ENCODE assay signal across 8 cellular contexts in genomic region chr11:64858467-64859401, GRCh38. TPM values are rescaled to one million over a fixed set of nuclear protein-coding genes. Genes with fewer than 3 reads are reported as not detected.
A peak's percentile ranks its signal among the peaks of the same experiment; 100 is the strongest.
DNase-seq lines count a peak whose midpoint lies in the region; ATAC-seq, FAIRE-seq and TF ChIP-seq lines count a peak whose summit lies in the region.

No MANE protein-coding gene starts in this region.

- peaks cover 59% of the 10 kb centered on the region for H3K36me3 Mint-ChIP-seq in central memory CD8-positive, alpha-beta T cell (ENCODE audit: insufficient read depth)
- peaks cover 13% of the 10 kb centered on the region for H3K36me3 Mint-ChIP-seq in endothelial cell (ENCODE audit: low read depth, unreplicated experiment)

- no peaks in the 10 kb centered on the region for H3K27me3 Mint-ChIP-seq in central memory CD8-positive, alpha-beta T cell
- H3K27me3 Mint-ChIP-seq in endothelial cell (ENCODE audit: unreplicated experiment): peaks cover 10% of the 10 kb centered on the region

- no peak for TF ChIP-seq CTCF in endothelial cell (IDR thresholded peaks at IDR 0.05; ENCODE audit: unreplicated experiment)

- ATAC-seq in GM19035 (IDR thresholded peaks at IDR 0.05; ENCODE audit: unreplicated experiment): peak; percentile 6
- peak; percentile 69 for ATAC-seq in central memory CD8-positive, alpha-beta T cell (replicated peaks; ENCODE audit: extremely low read depth, poor library complexity, severe bottlenecking)
- no peak for ATAC-seq in GM21515 (IDR thresholded peaks at IDR 0.05; ENCODE audit: unreplicated experiment)
- no peak for ATAC-seq in HG02763 (IDR thresholded peaks at IDR 0.05; ENCODE audit: unreplicated experiment)

- peaks cover 71% of the 10 kb centered on the region for H3K4me1 Mint-ChIP-seq in central memory CD8-positive, alpha-beta T cell
- H3K4me1 Mint-ChIP-seq in endothelial cell (ENCODE audit: unreplicated experiment): peaks cover 14% of the 10 kb centered on the region

- peak overlapping the region; percentile 82 for H3K4me3 Mint-ChIP-seq in central memory CD8-positive, alpha-beta T cell
- no peak overlapping the region for H3K4me3 Mint-ChIP-seq in endothelial cell (ENCODE audit: unreplicated experiment)

- no peak for FAIRE-seq in RCC 7860 (lab: Jason Lieb, UNC)

- H3K9me3 Mint-ChIP-seq in central memory CD8-positive, alpha-beta T cell: no peaks in the 10 kb centered on the region
- H3K9me3 Mint-ChIP-seq in endothelial cell (ENCODE audit: unreplicated experiment): no peaks in the 10 kb centered on the region

- DNase-seq in RCC 7860 (ENCODE audit: low spot score): peak; percentile 49
- peak in 1 of 2 donors; percentile 59 for DNase-seq in central memory CD8-positive, alpha-beta T cell (ENCODE audit: low spot score in 2 of 2)
- DNase-seq in stimulated activated CD4-positive, alpha-beta T cell treated with anti-CD3 and anti-CD28 coated beads, Interleukin-4, amount 100 ng/mL, for 1 hour: peak; percentile 60
- DNase-seq in endothelial cell (ENCODE audit: low spot score): no peak
- no peak for DNase-seq in NCI-H345 treated with DMSO at 0.1 percent for 48 hours (lab: John Stamatoyannopoulos, UW; ENCODE audit: unreplicated experiment)

- peak overlapping the region; percentile 94 for H3K27ac Mint-ChIP-seq in central memory CD8-positive, alpha-beta T cell (ENCODE audit: low read depth)
- H3K27ac Mint-ChIP-seq in endothelial cell (ENCODE audit: unreplicated experiment): no peak overlapping the region

RNA-seq across cellular contexts. Expression of gene CDC42BPG, which starts 14.3 kb away (rescaled TPM):
- total RNA-seq in endothelial cell (ENCODE audit: unreplicated experiment): 4.1 TPM

RNA-seq across cellular contexts. Expression of gene EHD1, which starts 19.7 kb away (rescaled TPM):
- 84.0 TPM for total RNA-seq in endothelial cell (ENCODE audit: unreplicated experiment)

RNA-seq across cellular contexts. Expression of gene MEN1, which starts 48.4 kb away (rescaled TPM):
- total RNA-seq in endothelial cell (ENCODE audit: unreplicated experiment): 56.3 TPM

RNA-seq across cellular contexts. Expression of gene MAP4K2, which starts 55.7 kb away (rescaled TPM):
- total RNA-seq in endothelial cell (ENCODE audit: unreplicated experiment): 202 TPM

RNA-seq across cellular contexts. Expression of gene ATG2A, which starts 58.3 kb away (rescaled TPM):
- total RNA-seq in endothelial cell (ENCODE audit: unreplicated experiment): 22.4 TPM

Comparison
In these comparisons a context has a peak if more than half of its experiments do, and no peak if none do; other contexts are left out.
1. ATAC-seq: peak in GM19035 (single experiment) and central memory CD8-positive, alpha-beta T cell (single experiment); none in GM21515 (single experiment) and HG02763 (single experiment).
2. DNase-seq: peak in RCC 7860 (single experiment) and stimulated activated CD4-positive, alpha-beta T cell treated with anti-CD3 and anti-CD28 coated beads, Interleukin-4, amount 100 ng/mL, for 1 hour (single experiment); none in endothelial cell (single experiment) and NCI-H345 treated with DMSO at 0.1 percent for 48 hours (single experiment).